Comparison of ENCODE assay signal across 1 cellular context in the genomic region with DNA sequence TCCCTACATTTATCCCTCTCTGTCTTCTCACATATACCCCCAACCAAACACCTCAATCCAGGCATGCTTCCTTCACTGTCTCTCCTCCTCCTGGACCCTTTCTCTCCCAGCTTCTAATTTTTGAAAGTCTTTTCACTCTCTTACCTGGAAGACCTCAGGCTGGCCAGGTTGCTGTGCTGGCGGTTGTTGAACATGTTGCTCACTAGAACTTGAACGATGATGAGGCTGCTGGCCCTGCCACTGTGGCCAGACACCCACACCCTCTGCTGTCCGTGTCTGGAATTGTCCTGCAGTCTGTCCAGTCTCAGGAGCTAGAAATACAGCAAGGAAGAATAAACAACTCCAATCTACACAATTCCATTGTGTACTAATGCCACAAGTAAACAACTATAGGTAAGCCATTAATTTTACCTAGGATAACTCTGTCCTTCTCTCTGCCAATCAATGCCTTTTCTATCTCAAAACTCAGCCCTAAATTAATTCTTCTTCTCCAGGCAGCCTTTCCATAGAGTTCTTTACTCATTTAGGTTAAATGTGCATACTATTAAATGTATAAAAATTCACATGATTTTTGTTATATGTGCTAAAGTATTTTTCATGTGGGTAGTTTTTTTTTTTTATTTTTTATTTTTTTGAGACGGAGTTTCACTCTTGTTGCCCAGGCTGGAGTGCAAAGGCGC.
TF ChIP-seq lines count a peak whose summit lies in the region.

No MANE protein-coding gene starts in this region.

TF ChIP-seq in HepG2, 621 proteins besides CTCF, POLR2A, EP300 and RAD21:
- 0 out of 2 replicates have a peak, but pooled peaks have one; percentile 21 for TF ChIP-seq REPIN1 (CRISPR knock-in tag; IDR thresholded peaks at IDR 0.05; ENCODE audit: borderline replicate concordance, low read depth)
- no peak for TF ChIP-seq ZNF260 (CRISPR knock-in tag; IDR thresholded peaks at IDR 0.05; ENCODE audit: borderline replicate concordance, low read depth)
- no peak for TF ChIP-seq ZNF460 (CRISPR knock-in tag; IDR thresholded peaks at IDR 0.05; ENCODE audit: borderline replicate concordance)
- no peak for TF ChIP-seq NFKBIZ (CRISPR knock-in tag; IDR thresholded peaks at IDR 0.05)
- peak; percentile 44 for TF ChIP-seq TEAD3 (CRISPR knock-in tag; optimal IDR thresholded peaks at IDR 0.05; ENCODE audit: borderline replicate concordance)
- TF ChIP-seq, protein P1, sequence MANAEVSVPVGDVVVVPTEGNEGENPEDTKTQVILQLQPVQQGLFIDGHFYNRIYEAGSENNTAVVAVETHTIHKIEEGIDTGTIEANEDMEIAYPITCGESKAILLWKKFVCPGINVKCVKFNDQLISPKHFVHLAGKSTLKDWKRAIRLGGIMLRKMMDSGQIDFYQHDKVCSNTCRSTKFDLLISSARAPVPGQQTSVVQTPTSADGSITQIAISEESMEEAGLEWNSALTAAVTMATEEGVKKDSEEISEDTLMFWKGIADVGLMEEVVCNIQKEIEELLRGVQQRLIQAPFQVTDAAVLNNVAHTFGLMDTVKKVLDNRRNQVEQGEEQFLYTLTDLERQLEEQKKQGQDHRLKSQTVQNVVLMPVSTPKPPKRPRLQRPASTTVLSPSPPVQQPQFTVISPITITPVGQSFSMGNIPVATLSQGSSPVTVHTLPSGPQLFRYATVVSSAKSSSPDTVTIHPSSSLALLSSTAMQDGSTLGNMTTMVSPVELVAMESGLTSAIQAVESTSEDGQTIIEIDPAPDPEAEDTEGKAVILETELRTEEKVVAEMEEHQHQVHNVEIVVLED (CRISPR knock-in tag; IDR thresholded peaks at IDR 0.05; ENCODE audit: borderline replicate concordance) = no peak
- TF ChIP-seq, protein P2, sequence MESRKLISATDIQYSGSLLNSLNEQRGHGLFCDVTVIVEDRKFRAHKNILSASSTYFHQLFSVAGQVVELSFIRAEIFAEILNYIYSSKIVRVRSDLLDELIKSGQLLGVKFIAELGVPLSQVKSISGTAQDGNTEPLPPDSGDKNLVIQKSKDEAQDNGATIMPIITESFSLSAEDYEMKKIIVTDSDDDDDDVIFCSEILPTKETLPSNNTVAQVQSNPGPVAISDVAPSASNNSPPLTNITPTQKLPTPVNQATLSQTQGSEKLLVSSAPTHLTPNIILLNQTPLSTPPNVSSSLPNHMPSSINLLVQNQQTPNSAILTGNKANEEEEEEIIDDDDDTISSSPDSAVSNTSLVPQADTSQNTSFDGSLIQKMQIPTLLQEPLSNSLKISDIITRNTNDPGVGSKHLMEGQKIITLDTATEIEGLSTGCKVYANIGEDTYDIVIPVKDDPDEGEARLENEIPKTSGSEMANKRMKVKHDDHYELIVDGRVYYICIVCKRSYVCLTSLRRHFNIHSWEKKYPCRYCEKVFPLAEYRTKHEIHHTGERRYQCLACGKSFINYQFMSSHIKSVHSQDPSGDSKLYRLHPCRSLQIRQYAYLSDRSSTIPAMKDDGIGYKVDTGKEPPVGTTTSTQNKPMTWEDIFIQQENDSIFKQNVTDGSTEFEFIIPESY (CRISPR knock-in tag; IDR thresholded peaks at IDR 0.05) = peak; percentile 69
- peak; percentile 85 for TF ChIP-seq SMC3 (IDR thresholded peaks at IDR 0.05; ENCODE audit: low read length)
- TF ChIP-seq, protein P3, sequence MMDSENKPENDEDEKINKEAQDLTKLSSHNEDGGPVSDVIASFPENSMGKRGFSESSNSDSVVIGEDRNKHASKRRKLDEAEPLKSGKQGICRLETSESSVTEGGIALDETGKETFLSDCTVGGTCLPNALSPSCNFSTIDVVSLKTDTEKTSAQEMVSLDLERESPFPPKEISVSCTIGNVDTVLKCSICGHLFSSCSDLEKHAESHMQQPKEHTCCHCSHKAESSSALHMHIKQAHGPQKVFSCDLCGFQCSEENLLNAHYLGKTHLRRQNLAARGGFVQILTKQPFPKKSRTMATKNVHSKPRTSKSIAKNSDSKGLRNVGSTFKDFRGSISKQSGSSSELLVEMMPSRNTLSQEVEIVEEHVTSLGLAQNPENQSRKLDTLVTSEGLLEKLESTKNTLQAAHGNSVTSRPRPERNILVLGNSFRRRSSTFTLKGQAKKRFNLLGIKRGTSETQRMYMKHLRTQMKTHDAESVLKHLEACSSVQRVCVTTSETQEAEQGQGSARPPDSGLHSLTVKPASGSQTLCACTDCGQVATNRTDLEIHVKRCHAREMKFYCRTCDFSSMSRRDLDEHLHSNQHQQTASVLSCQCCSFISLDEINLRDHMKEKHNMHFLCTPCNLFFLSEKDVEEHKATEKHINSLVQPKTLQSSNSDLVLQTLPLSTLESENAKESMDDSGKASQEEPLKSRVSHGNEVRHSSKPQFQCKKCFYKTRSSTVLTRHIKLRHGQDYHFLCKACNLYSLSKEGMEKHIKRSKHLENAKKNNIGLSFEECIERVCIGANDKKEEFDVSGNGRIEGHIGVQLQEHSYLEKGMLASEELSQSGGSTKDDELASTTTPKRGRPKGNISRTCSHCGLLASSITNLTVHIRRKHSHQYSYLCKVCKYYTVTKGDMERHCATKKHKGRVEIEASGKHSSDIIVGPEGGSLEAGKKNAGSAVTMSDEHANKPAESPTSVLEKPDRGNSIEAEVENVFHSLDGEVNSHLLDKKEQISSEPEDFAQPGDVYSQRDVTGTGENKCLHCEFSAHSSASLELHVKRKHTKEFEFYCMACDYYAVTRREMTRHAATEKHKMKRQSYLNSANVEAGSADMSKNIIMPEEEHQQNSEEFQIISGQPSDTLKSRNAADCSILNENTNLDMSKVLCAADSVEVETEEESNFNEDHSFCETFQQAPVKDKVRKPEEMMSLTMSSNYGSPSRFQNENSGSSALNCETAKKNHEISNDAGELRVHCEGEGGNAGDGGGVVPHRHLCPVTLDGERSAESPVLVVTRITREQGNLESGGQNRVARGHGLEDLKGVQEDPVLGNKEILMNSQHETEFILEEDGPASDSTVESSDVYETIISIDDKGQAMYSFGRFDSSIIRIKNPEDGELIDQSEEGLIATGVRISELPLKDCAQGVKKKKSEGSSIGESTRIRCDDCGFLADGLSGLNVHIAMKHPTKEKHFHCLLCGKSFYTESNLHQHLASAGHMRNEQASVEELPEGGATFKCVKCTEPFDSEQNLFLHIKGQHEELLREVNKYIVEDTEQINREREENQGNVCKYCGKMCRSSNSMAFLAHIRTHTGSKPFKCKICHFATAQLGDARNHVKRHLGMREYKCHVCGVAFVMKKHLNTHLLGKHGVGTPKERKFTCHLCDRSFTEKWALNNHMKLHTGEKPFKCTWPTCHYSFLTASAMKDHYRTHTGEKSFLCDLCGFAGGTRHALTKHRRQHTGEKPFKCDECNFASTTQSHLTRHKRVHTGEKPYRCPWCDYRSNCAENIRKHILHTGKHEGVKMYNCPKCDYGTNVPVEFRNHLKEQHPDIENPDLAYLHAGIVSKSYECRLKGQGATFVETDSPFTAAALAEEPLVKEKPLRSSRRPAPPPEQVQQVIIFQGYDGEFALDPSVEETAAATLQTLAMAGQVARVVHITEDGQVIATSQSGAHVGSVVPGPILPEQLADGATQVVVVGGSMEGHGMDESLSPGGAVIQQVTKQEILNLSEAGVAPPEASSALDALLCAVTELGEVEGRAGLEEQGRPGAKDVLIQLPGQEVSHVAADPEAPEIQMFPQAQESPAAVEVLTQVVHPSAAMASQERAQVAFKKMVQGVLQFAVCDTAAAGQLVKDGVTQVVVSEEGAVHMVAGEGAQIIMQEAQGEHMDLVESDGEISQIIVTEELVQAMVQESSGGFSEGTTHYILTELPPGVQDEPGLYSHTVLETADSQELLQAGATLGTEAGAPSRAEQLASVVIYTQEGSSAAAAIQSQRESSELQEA (CRISPR knock-in tag; IDR thresholded peaks at IDR 0.05; ENCODE audit: not compliant biosample characterization) = no peak
- peak; percentile 91 for TF ChIP-seq STAG1 (CRISPR knock-in tag; IDR thresholded peaks at IDR 0.05)
- TF ChIP-seq, protein P4, sequence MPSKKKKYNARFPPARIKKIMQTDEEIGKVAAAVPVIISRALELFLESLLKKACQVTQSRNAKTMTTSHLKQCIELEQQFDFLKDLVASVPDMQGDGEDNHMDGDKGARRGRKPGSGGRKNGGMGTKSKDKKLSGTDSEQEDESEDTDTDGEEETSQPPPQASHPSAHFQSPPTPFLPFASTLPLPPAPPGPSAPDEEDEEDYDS (CRISPR knock-in tag; IDR thresholded peaks at IDR 0.05) = 0 out of 2 replicates have a peak, but pooled peaks have one; percentile 21
- no peak for TF ChIP-seq RORA (CRISPR knock-in tag; IDR thresholded peaks at IDR 0.05)
- no peak for TF ChIP-seq NR2F6 (IDR thresholded peaks at IDR 0.05)
- no peak for TF ChIP-seq NR2F6 (CRISPR knock-in tag; IDR thresholded peaks at IDR 0.05)
- TF ChIP-seq ATRX (CRISPR knock-in tag; IDR thresholded peaks at IDR 0.05; ENCODE audit: borderline replicate concordance) = no peak
- TF ChIP-seq ZNF282 (IDR thresholded peaks at IDR 0.05; ENCODE audit: partially characterized antibody) = no peak
- TF ChIP-seq ZKSCAN8 (CRISPR knock-in tag; IDR thresholded peaks at IDR 0.05; ENCODE audit: borderline replicate concordance) = no peak
- TF ChIP-seq, protein P5, sequence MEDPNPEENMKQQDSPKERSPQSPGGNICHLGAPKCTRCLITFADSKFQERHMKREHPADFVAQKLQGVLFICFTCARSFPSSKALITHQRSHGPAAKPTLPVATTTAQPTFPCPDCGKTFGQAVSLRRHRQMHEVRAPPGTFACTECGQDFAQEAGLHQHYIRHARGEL (CRISPR knock-in tag; IDR thresholded peaks at IDR 0.05) = no peak
- no peak for TF ChIP-seq ZNF296 (CRISPR knock-in tag; conservative IDR thresholded peaks at IDR 0.05)
- TF ChIP-seq NCOA5 (CRISPR knock-in tag; IDR thresholded peaks at IDR 0.05) = no peak
- TF ChIP-seq ZNF256 (CRISPR knock-in tag; conservative IDR thresholded peaks at IDR 0.05) = no peak
- TF ChIP-seq, protein P6, sequence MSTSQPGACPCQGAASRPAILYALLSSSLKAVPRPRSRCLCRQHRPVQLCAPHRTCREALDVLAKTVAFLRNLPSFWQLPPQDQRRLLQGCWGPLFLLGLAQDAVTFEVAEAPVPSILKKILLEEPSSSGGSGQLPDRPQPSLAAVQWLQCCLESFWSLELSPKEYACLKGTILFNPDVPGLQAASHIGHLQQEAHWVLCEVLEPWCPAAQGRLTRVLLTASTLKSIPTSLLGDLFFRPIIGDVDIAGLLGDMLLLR (CRISPR knock-in tag; IDR thresholded peaks at IDR 0.05) = no peak
- TF ChIP-seq, protein P7, sequence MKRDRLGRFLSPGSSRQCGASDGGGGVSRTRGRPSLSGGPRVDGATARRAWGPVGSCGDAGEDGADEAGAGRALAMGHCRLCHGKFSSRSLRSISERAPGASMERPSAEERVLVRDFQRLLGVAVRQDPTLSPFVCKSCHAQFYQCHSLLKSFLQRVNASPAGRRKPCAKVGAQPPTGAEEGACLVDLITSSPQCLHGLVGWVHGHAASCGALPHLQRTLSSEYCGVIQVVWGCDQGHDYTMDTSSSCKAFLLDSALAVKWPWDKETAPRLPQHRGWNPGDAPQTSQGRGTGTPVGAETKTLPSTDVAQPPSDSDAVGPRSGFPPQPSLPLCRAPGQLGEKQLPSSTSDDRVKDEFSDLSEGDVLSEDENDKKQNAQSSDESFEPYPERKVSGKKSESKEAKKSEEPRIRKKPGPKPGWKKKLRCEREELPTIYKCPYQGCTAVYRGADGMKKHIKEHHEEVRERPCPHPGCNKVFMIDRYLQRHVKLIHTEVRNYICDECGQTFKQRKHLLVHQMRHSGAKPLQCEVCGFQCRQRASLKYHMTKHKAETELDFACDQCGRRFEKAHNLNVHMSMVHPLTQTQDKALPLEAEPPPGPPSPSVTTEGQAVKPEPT (CRISPR knock-in tag; IDR thresholded peaks at IDR 0.05; ENCODE audit: low read depth) = no peak
- no peak for TF ChIP-seq AHR (CRISPR knock-in tag; IDR thresholded peaks at IDR 0.05)
- 0 out of 2 replicates have a peak, but pooled peaks have one; percentile 17 for TF ChIP-seq SAP130 (CRISPR knock-in tag; IDR thresholded peaks at IDR 0.05; ENCODE audit: low read depth)
